ENCODE assay signal across 7 cellular contexts in genomic region chr1:9823693-9823942, GRCh38. TPM values are rescaled to one million over a fixed set of nuclear protein-coding genes. Genes with fewer than 3 reads are reported as not detected.
DNase-seq lines count a peak whose midpoint lies in the region; ATAC-seq and TF ChIP-seq lines count a peak whose summit lies in the region.

No MANE protein-coding gene starts in this region.

- H2AK5ac ChIP-seq in neuronal stem cell (ENCODE audit: low read depth, low read length): peak overlapping the region; percentile 97

- H3K4me1 ChIP-seq in KMS-11 (ENCODE audit: low read depth, poor library complexity, severe bottlenecking): peaks cover 30% of the 10 kb centered on the region
- peaks cover 30% of the 10 kb centered on the region for H3K4me1 ChIP-seq in effector memory CD4-positive, alpha-beta T cell (ENCODE audit: control insufficient read depth, insufficient read depth, low read length, poor library complexity, severe bottlenecking)
- peaks cover 14 to 19% of the 10 kb centered on the region in 2 donors for H3K4me1 ChIP-seq in neuronal stem cell (ENCODE audit: control insufficient read depth in 2 of 2, insufficient read depth in 1 of 2, low read depth in 1 of 2, low read length in 2 of 2)

- H3K4me2 ChIP-seq in KMS-11: no peak overlapping the region
- peak overlapping the region; percentile 83 for H3K4me2 ChIP-seq in neuronal stem cell (ENCODE audit: insufficient read depth, low read length, poor library complexity, severe bottlenecking)

- peak overlapping the region; percentile 96 for H3K18ac ChIP-seq in neuronal stem cell (ENCODE audit: low read length)

- H3K27me3 ChIP-seq in KMS-11 (ENCODE audit: insufficient read depth, low read depth): no peaks in the 10 kb centered on the region; the same call in 1 of the 2 replicates
- no peaks in the 10 kb centered on the region for H3K27me3 ChIP-seq in effector memory CD4-positive, alpha-beta T cell (replicated peaks; ENCODE audit: control insufficient read depth, insufficient read depth, low read length, poor library complexity, severe bottlenecking)
- peaks cover 0 to 20% (median 4%) of the 10 kb centered on the region in 3 experiments for H3K27me3 ChIP-seq in neuronal stem cell (ENCODE audit: control insufficient read depth in 3 of 3, insufficient read depth in 3 of 3, low read depth in 1 of 3, low read length in 3 of 3)

- H3K27ac ChIP-seq in KMS-11 (no peak overlapping the region), neuronal stem cell (replicated peaks; ENCODE audit: low read length) (peak overlapping the region; percentile 76)
- H3K27ac ChIP-seq in effector memory CD4-positive, alpha-beta T cell (ENCODE audit: insufficient read depth, low read length, poor library complexity, severe bottlenecking): peak overlapping the region; percentile 64

- H3K14ac ChIP-seq in neuronal stem cell (ENCODE audit: low read length): peak overlapping the region; percentile 90

- peak overlapping the region; percentile 95 for H3K23ac ChIP-seq in neuronal stem cell (ENCODE audit: low read depth, low read length, poor library complexity)

- DNase-seq in effector memory CD4-positive, alpha-beta T cell: no peak
- DNase-seq in neuronal stem cell (ENCODE audit: low spot score) (no peak), cerebellar cortex (ENCODE audit: low spot score) (no peak)
- DNase-seq in stimulated activated CD4-positive, alpha-beta T cell treated with anti-CD3 and anti-CD28 coated beads, Interleukin-4, amount 100 ng/mL, for 4 hours: no peak

- no CpG with 5 or more reads among the region's 40 CpGs for WGBS in neuronal stem cell (ENCODE audit: extremely low coverage in 2 of 2, insufficient read length in 2 of 2, insufficient replicate concordance in 1 of 2), 2 donors

- peak overlapping the region; percentile 72 for H3K4ac ChIP-seq in neuronal stem cell (ENCODE audit: low read length)

- H3K4me3 ChIP-seq in KMS-11 (IDR thresholded peaks at IDR 0.05; ENCODE audit: insufficient read depth, low read depth, low read length) (no peak overlapping the region), neuronal stem cell (ENCODE audit: low read length in 2 of 2) (peak overlapping the region; percentile 94 to 95)
- peak overlapping the region; percentile 96 for H3K4me3 ChIP-seq in effector memory CD4-positive, alpha-beta T cell (ENCODE audit: insufficient read depth, low read depth, low read length, poor library complexity, severe bottlenecking)

- no peak overlapping the region for H4K8ac ChIP-seq in neuronal stem cell (ENCODE audit: low read depth, low read length)

- peak overlapping the region; percentile 79 for H2BK5ac ChIP-seq in neuronal stem cell (ENCODE audit: low read length)

- peaks cover 16% of the 10 kb centered on the region for H4K20me1 ChIP-seq in KMS-11 (ENCODE audit: insufficient read depth)

- peaks cover 43% of the 10 kb centered on the region for H3K79me2 ChIP-seq in KMS-11 (ENCODE audit: insufficient read depth, low read depth)

- peaks cover 4% of the 10 kb centered on the region for H3K79me1 ChIP-seq in neuronal stem cell (ENCODE audit: low read depth, low read length)

- peak; percentile 11 for ATAC-seq in GM21423 (IDR thresholded peaks at IDR 0.05; ENCODE audit: unreplicated experiment)
- no peak for ATAC-seq in HG02981 (IDR thresholded peaks at IDR 0.05; ENCODE audit: unreplicated experiment)

- peak overlapping the region; percentile 19; the same call in 1 of the 2 replicates for H3K9ac ChIP-seq in KMS-11
- peak overlapping the region; percentile 85 for H3K9ac ChIP-seq in neuronal stem cell (ENCODE audit: low read depth, low read length, poor library complexity)

- no peak overlapping the region for H4K91ac ChIP-seq in neuronal stem cell (ENCODE audit: low read depth, low read length, poor library complexity)

- H3K9me3 ChIP-seq in effector memory CD4-positive, alpha-beta T cell (ENCODE audit: control insufficient read depth, low read length): no peaks in the 10 kb centered on the region
- no peaks in the 10 kb centered on the region for H3K9me3 ChIP-seq in neuronal stem cell (replicated peaks in 1 of 2; ENCODE audit: control insufficient read depth in 2 of 2, insufficient read depth in 1 of 2, low read depth in 1 of 2, low read length in 2 of 2)

- peak overlapping the region; percentile 47 for H2BK120ac ChIP-seq in neuronal stem cell (ENCODE audit: low read depth, low read length)

- peak overlapping the region; percentile 42 for H2BK15ac ChIP-seq in neuronal stem cell (ENCODE audit: low read length)

- H3K36me3 ChIP-seq in KMS-11 (ENCODE audit: insufficient read depth) (no peaks in the 10 kb centered on the region), neuronal stem cell (replicated peaks in 1 of 2; ENCODE audit: control insufficient read depth in 2 of 2, insufficient read depth in 2 of 2, low read length in 2 of 2) (peaks cover 3 to 15% of the 10 kb centered on the region in 2 donors)
- no peaks in the 10 kb centered on the region for H3K36me3 ChIP-seq in effector memory CD4-positive, alpha-beta T cell (ENCODE audit: control insufficient read depth, insufficient read depth, low read length)

- H2BK12ac ChIP-seq in neuronal stem cell (ENCODE audit: low read length): no peak overlapping the region

- H2AFZ ChIP-seq in KMS-11 (ENCODE audit: low read depth) (0 out of 2 replicates have a peak overlapping the region, but pooled peaks have one; percentile 28), neuronal stem cell (ENCODE audit: low read length) (peak overlapping the region; percentile 87)

- TF ChIP-seq CTCF in KMS-11 (conservative IDR thresholded peaks at IDR 0.05; ENCODE audit: low read depth, low read length): no peak

RNA-seq across cellular contexts. Expression of gene CLSTN1, which starts 0.1 kb away (rescaled TPM):
- polyA plus RNA-seq in neuronal stem cell (2013, experiment 1 of 2): 114 TPM
- polyA plus RNA-seq in neuronal stem cell (2013, experiment 2 of 2): 114 TPM
